ENCODE assay signal across 17 cellular contexts in the genomic region with DNA sequence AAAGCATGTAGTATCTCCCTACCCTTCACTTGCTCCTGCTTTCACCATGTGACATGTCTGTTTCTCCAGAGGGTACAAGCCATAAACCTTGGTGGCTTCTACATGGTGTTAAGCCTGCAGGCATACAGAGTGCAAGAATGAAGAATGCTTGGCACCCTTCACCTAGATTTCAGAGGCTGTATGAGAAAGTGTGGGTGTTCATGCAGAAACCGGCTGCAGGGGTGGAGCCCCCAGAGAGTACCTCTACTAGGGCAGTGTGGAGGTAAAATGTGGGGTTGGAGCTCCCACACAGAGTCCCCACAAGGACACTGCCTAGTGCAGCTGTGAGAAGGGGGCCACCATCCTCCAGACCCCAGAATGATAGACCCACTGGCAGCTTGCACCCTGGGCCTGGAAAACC. TPM values are rescaled to one million over a fixed set of nuclear protein-coding genes. Genes with fewer than 3 reads are reported as not detected.
DNase-seq lines count a peak whose midpoint lies in the region; ATAC-seq and TF ChIP-seq lines count a peak whose summit lies in the region.
"Had no signal": no experiment of that assay in that cellular context is flagged by ENCODE, and none has a peak within 500 bp of the region (broad histone marks: within the 10 kb centered on the region; RNA-seq: fewer than 3 reads in every experiment).

No MANE protein-coding gene starts in this region.

- H3K9me2 ChIP-seq in Karpas-422 (replicated peaks; ENCODE audit: insufficient read depth, low read length): no peaks in the 10 kb centered on the region

- CTCF ChIA-PET in CD8-positive, alpha-beta T cell (lab: Charles Lee): no interaction called here

- H3K4me2 ChIP-seq in Karpas-422 (ENCODE audit: low read depth, low read length, poor library complexity, severe bottlenecking): no peak overlapping the region
- H3K4me2 ChIP-seq: BLaER1 had no signal

- no peaks in the 10 kb centered on the region for H4K20me1 ChIP-seq in Karpas-422 (ENCODE audit: insufficient read depth, low read depth, low read length)
- H4K20me1 ChIP-seq: BLaER1 had no signal

- peaks cover 6% of the 10 kb centered on the region for H3K4me1 Mint-ChIP-seq in stimulated activated memory B cell treated with anti-CD40 and anti-IgM and Interleukin-4, amounts not matched to agents 10 μg/mL and 1 μg/mL and 100 μg/mL, for 72 hours
- H3K4me1 Mint-ChIP-seq in CD8-positive, alpha-beta T cell (ENCODE audit: low read depth): no peaks in the 10 kb centered on the region
- H3K4me1 Mint-ChIP-seq: CD14-positive monocyte; CD4-positive, alpha-beta memory T cell; CD4-positive, CD25-positive, alpha-beta regulatory T cell had no signal

- no peak overlapping the region for H3K9ac ChIP-seq in Karpas-422 (ENCODE audit: low read length)
- H3K9ac ChIP-seq: BLaER1 had no signal

- no peak overlapping the region for H3K27ac ChIP-seq in Karpas-422 (ENCODE audit: low read length)
- no peak overlapping the region for H3K27ac ChIP-seq in CD8-positive, alpha-beta T cell (ENCODE audit: low read depth, low read length)
- H3K27ac ChIP-seq: BLaER1 had no signal

- H3K36me3 ChIP-seq in Karpas-422 (ENCODE audit: insufficient read depth, low read length): peaks cover 54% of the 10 kb centered on the region
- no peaks in the 10 kb centered on the region for H3K36me3 ChIP-seq in CD8-positive, alpha-beta T cell (ENCODE audit: insufficient read depth, low read length)
- H3K36me3 ChIP-seq: BE2C had no signal

- no peaks in the 10 kb centered on the region for H3K9me3 ChIP-seq in Karpas-422 (ENCODE audit: low read length)
- H3K9me3 ChIP-seq in CD8-positive, alpha-beta T cell (ENCODE audit: low read length): no peaks in the 10 kb centered on the region
- H3K9me3 ChIP-seq: BE2C, BLaER1 had no signal

- no peak for ATAC-seq in stimulated activated memory B cell treated with anti-CD40 and anti-IgM and Interleukin-4, amounts not matched to agents 10 μg/mL and 1 μg/mL and 100 μg/mL, for 72 hours
- ATAC-seq in CD8-positive, alpha-beta T cell: no peak
- ATAC-seq in GM21576 (IDR thresholded peaks at IDR 0.05; ENCODE audit: unreplicated experiment): no peak

- TF ChIP-seq CTCF in CD8-positive, alpha-beta T cell (IDR thresholded peaks at IDR 0.05): no peak

- no peaks in the 10 kb centered on the region for H3K79me2 ChIP-seq in Karpas-422 (ENCODE audit: low read length)

- no peak overlapping the region for H3K4me3 ChIP-seq in Karpas-422 (ENCODE audit: low read length)
- H3K4me3 ChIP-seq in CD8-positive, alpha-beta T cell (ENCODE audit: low read depth, low read length): no peak overlapping the region
- H3K4me3 ChIP-seq: BLaER1 had no signal

- H2AFZ ChIP-seq in Karpas-422 (ENCODE audit: low read length): no peak overlapping the region

- H3K36me3 Mint-ChIP-seq in stimulated activated memory B cell treated with anti-CD40 and anti-IgM and Interleukin-4, amounts not matched to agents 10 μg/mL and 1 μg/mL and 100 μg/mL, for 72 hours: peaks cover 90% of the 10 kb centered on the region
- peaks cover 30% of the 10 kb centered on the region for H3K36me3 Mint-ChIP-seq in CD8-positive, alpha-beta T cell

- H3K4me3 Mint-ChIP-seq in stimulated activated memory B cell treated with anti-CD40 and anti-IgM and Interleukin-4, amounts not matched to agents 10 μg/mL and 1 μg/mL and 100 μg/mL, for 72 hours: no peak overlapping the region
- H3K4me3 Mint-ChIP-seq in CD8-positive, alpha-beta T cell: no peak overlapping the region
- H3K4me3 Mint-ChIP-seq: CD14-positive monocyte; CD4-positive, alpha-beta memory T cell; CD4-positive, CD25-positive, alpha-beta regulatory T cell had no signal

- peak overlapping the region; percentile 9 for H3K27ac Mint-ChIP-seq in stimulated activated memory B cell treated with anti-CD40 and anti-IgM and Interleukin-4, amounts not matched to agents 10 μg/mL and 1 μg/mL and 100 μg/mL, for 72 hours
- no peak overlapping the region for H3K27ac Mint-ChIP-seq in CD8-positive, alpha-beta T cell
- H3K27ac Mint-ChIP-seq: CD4-positive, alpha-beta memory T cell; CD4-positive, CD25-positive, alpha-beta regulatory T cell had no signal

- intact Hi-C loops in CD8-positive, alpha-beta T cell (cut with DNase I, micrococcal nuclease): no loop called here

- H3K27me3 ChIP-seq in Karpas-422 (ENCODE audit: low read length): no peaks in the 10 kb centered on the region
- no peaks in the 10 kb centered on the region for H3K27me3 ChIP-seq in CD8-positive, alpha-beta T cell (ENCODE audit: insufficient read depth, low read length)
- H3K27me3 ChIP-seq: BLaER1 had no signal

- DNase-seq in Karpas-422: peak; percentile 44
- no peak for DNase-seq in CD8-positive, alpha-beta T cell
- no peak for DNase-seq in activated naive CD4-positive, alpha-beta T cell treated with Interleukin-2 at 50 U/mL for 16 hours
- DNase-seq: 8988T; ACHN; BE2C; C1 segment of cervical spinal cord; Caco-2; Calu3; CD4-positive, alpha-beta memory T cell; CD4-positive, CD25-positive, alpha-beta regulatory T cell; DMS79 treated with DMSO at 0.1 percent for 48 hours; GF-D8 had no signal

- peaks cover 3% of the 10 kb centered on the region for H3K9me3 Mint-ChIP-seq in stimulated activated memory B cell treated with anti-CD40 and anti-IgM and Interleukin-4, amounts not matched to agents 10 μg/mL and 1 μg/mL and 100 μg/mL, for 72 hours
- H3K9me3 Mint-ChIP-seq in CD8-positive, alpha-beta T cell: no peaks in the 10 kb centered on the region

- H3K27me3 Mint-ChIP-seq in stimulated activated memory B cell treated with anti-CD40 and anti-IgM and Interleukin-4, amounts not matched to agents 10 μg/mL and 1 μg/mL and 100 μg/mL, for 72 hours: no peaks in the 10 kb centered on the region
- H3K27me3 Mint-ChIP-seq in CD8-positive, alpha-beta T cell (ENCODE audit: low read depth): no peaks in the 10 kb centered on the region
- H3K27me3 Mint-ChIP-seq: CD4-positive, alpha-beta memory T cell; CD4-positive, CD25-positive, alpha-beta regulatory T cell had no signal

- H3K4me1 ChIP-seq in Karpas-422 (ENCODE audit: low read length): peaks cover 9% of the 10 kb centered on the region
- no peaks in the 10 kb centered on the region for H3K4me1 ChIP-seq in CD8-positive, alpha-beta T cell (ENCODE audit: insufficient read depth, low read length)
- H3K4me1 ChIP-seq: BE2C, BLaER1 had no signal

- POLR2A ChIA-PET in CD8-positive, alpha-beta T cell (lab: Charles Lee): no interaction called here

RNA-seq across cellular contexts. Expression of a gene that starts 32.2 kb away (rescaled TPM):
- 5.6 and 17.3 TPM in 2 replicates for total RNA-seq in Karpas-422 (2014; rRNA removed; shearing (Covaris generic); ENCODE audit: low replicate concordance)
- total RNA-seq in CD8-positive, alpha-beta T cell: 1 to 10 TPM in 1 of 2 experiments, under 1 TPM in 1; 0.97 to 1.5 TPM
